In the genomic region with DNA sequence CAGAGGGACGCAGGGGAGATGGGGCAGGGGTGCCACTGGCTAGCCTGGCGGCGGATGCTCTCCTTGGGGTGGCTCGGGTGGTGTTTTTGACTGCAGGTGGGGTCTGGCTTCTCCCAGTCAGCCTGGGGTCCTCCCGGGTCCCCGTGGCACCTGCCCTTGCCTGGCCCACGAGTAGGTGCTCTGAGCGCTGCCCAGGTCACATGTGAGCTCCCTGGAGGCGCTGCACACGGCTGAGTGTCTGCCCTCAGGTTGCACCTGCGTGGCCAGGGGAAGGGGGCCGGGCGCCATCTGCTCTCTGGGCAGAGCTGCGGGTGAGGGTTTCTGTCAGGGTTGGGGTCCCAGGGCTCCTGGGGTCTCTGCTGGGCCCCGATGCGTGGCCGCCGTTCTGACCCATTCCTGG, we compare ENCODE assay signal across 21 cellular contexts. TPM values are rescaled to one million over a fixed set of nuclear protein-coding genes. Genes with fewer than 3 reads are reported as not detected.
DNase-seq lines count a peak whose midpoint lies in the region; ATAC-seq, FAIRE-seq and TF ChIP-seq lines count a peak whose summit lies in the region.
"Had no signal": no experiment of that assay in that cellular context is flagged by ENCODE, and none has a peak within 500 bp of the region (broad histone marks: within the 10 kb centered on the region; RNA-seq: fewer than 3 reads in every experiment).

No MANE protein-coding gene starts in this region.

- H4K91ac ChIP-seq in IMR-90 (ENCODE audit: insufficient read depth, low read depth, low read length): no peak overlapping the region

- POLR2A ChIA-PET in HepG2 (lab: Yijun Ruan, JAX): no interaction called here
- POLR2A ChIA-PET in IMR-90 (lab: Charles Lee; ENCODE audit: unreplicated experiment): no interaction called here

- H2BK20ac ChIP-seq in IMR-90 (ENCODE audit: low read depth, low read length): no peak overlapping the region

- no peak overlapping the region for H3K18ac ChIP-seq in IMR-90 (ENCODE audit: low read depth, low read length)

- H3K27me3 Mint-ChIP-seq in T-helper 17 cell: no peaks in the 10 kb centered on the region

- H4K20me1 ChIP-seq in HepG2 (ENCODE audit: insufficient read depth, low read length) (0 out of 2 replicates have a peak, but pooled peaks cover 4% of the 10 kb centered on the region), IMR-90 (ENCODE audit: insufficient read depth, low read length) (peaks cover 42% of the 10 kb centered on the region)

- H3K4me1 ChIP-seq in HepG2 (ENCODE audit: insufficient read depth, low read length): peaks cover 26% of the 10 kb centered on the region
- H3K4me1 ChIP-seq in right lobe of liver: peaks cover 0 to 26% (median 0%) of the 10 kb centered on the region in 4 donors
- peaks cover 42% of the 10 kb centered on the region for H3K4me1 ChIP-seq in IMR-90 (ENCODE audit: control insufficient read depth, insufficient read depth, low read length)

- H2BK120ac ChIP-seq in IMR-90 (ENCODE audit: low read depth, low read length): no peak overlapping the region

- no peak overlapping the region for H3K56ac ChIP-seq in IMR-90 (ENCODE audit: extremely low read depth, insufficient read depth, low read length)

- H3K36me3 ChIP-seq in HepG2 (replicated peaks in 1 of 2; ENCODE audit: control insufficient read depth in 1 of 2, insufficient read depth in 2 of 2, low read length in 2 of 2) (no peaks in the 10 kb centered on the region; a peak in 2 of 5 replicates), right lobe of liver (no peaks in the 10 kb centered on the region), IMR-90 (ENCODE audit: control insufficient read depth, insufficient read depth, low read length) (peaks cover 2% of the 10 kb centered on the region; the same call in 1 of the 2 replicates)
- H3K36me3 ChIP-seq: BE2C, Peyer's patch had no signal

- intact Hi-C loops in HepG2 (cut with micrococcal nuclease; ENCODE audit: unreplicated experiment) (no loop called here), right lobe of liver (cut with DNase I) (loop anchor here in 1 of 2 donors (5.0 kb wide), 1 partner anchor 204 kb away; no protein-coding TSS in a partner anchor), IMR-90 (cut with micrococcal nuclease) (loop anchor here (10.0 kb wide), 1 partner anchor 207 kb away; no protein-coding TSS in a partner anchor)

- H3K9ac ChIP-seq in HepG2 (ENCODE audit: insufficient read depth, low read depth, low read length) (no peak overlapping the region), IMR-90 (ENCODE audit: low read depth, low read length) (no peak overlapping the region)

- no peak overlapping the region for H4K5ac ChIP-seq in IMR-90 (ENCODE audit: low read depth, low read length)

- no peak overlapping the region for H3K14ac ChIP-seq in IMR-90 (replicated peaks; ENCODE audit: low read depth, low read length)

- H3K27me3 ChIP-seq in HepG2 (ENCODE audit: control insufficient read depth in 1 of 2, insufficient read depth in 2 of 2, low read length in 2 of 2) (no peaks in the 10 kb centered on the region), right lobe of liver (peaks cover 0 to 5% of the 10 kb centered on the region in 2 donors), IMR-90 (ENCODE audit: control insufficient read depth, insufficient read depth, low read length) (no peaks in the 10 kb centered on the region)
- H3K27me3 ChIP-seq: BE2C, SJSA1 had no signal

- H3K79me2 ChIP-seq in HepG2 (ENCODE audit: insufficient read depth, low read length): peaks cover 2% of the 10 kb centered on the region

- no peak overlapping the region for H3K27ac Mint-ChIP-seq in T-helper 17 cell
- H3K27ac Mint-ChIP-seq: CD4-positive, CD25-positive, alpha-beta regulatory T cell had no signal

- H3K4me3 Mint-ChIP-seq in T-helper 17 cell: peak overlapping the region; percentile 84

- peaks cover 12% of the 10 kb centered on the region for H3K4me1 Mint-ChIP-seq in T-helper 17 cell

- in situ Hi-C loops in HepG2 (cut with HindIII; ENCODE audit: extremely low pct_ligation_motif_present, low pct_unique_long_range_greater_than_20kb): no loop called here
- in situ Hi-C loops in IMR-90 (cut with MboI; ENCODE audit: low sequenced_read_pairs): no loop called here

- peak overlapping the region; percentile 79 for H2AK9ac ChIP-seq in IMR-90 (replicated peaks; ENCODE audit: low read depth, low read length, poor library complexity)

- H3K4me2 ChIP-seq in HepG2 (ENCODE audit: low read depth, low read length) (no peak overlapping the region), IMR-90 (ENCODE audit: low read depth, low read length) (no peak overlapping the region)

- CTCF ChIA-PET in HepG2 (lab: Yijun Ruan, JAX; ENCODE audit: low intra/inter-chr PET ratio, low total read pairs) (interaction anchor here (2.1 kb wide), 1 partner anchor 203 kb away, joined by 8 read pairs; no protein-coding TSS in a partner anchor), IMR-90 (lab: Yijun Ruan, JAX) (no interaction called here)

- H3K23ac ChIP-seq in IMR-90 (ENCODE audit: low read depth, low read length): no peak overlapping the region

- dilution Hi-C loops in IMR-90 (cut with HindIII; ENCODE audit: low sequenced_read_pairs, unreplicated experiment): no loop called here

- H3K27ac ChIP-seq in HepG2 (ENCODE audit: extremely low read length, insufficient read depth, low read length) (no peak overlapping the region), right lobe of liver (no peak overlapping the region), IMR-90 (ENCODE audit: insufficient read depth, low read length) (no peak overlapping the region)
- H3K27ac ChIP-seq: HL-60, SJSA1 had no signal

- no peak for TF ChIP-seq EP300 in HepG2 (IDR thresholded peaks at IDR 0.05; ENCODE audit: low read depth in 2 of 2, low read length in 2 of 2)
- TF ChIP-seq EP300 in HepG2 (CRISPR knock-in tag; IDR thresholded peaks at IDR 0.05; ENCODE audit: borderline replicate concordance): no peak

- peaks cover 11% of the 10 kb centered on the region; the same call in 1 of the 2 replicates for H3K9me1 ChIP-seq in IMR-90 (ENCODE audit: insufficient read depth, low read length)

- no peak for TF ChIP-seq RAD21 in HepG2 (CRISPR knock-in tag; IDR thresholded peaks at IDR 0.05)
- no peak for TF ChIP-seq RAD21 in IMR-90 (IDR thresholded peaks at IDR 0.05; ENCODE audit: low read length)

- DNase-seq in HepG2 (ENCODE audit: low spot score) (no peak), right lobe of liver (no peak), IMR-90 (no peak), T-helper 17 cell (no peak), GM20000 (ENCODE audit: low spot score) (no peak), NCI-H524 treated with DMSO at 0.1 percent for 48 hours (lab: John Stamatoyannopoulos, UW) (no peak), NCI-H128 (lab: John Stamatoyannopoulos, UW; ENCODE audit: unreplicated experiment) (no peak)
- no peak for DNase-seq in activated CD8-positive, alpha-beta memory T cell treated with anti-CD3 and anti-CD28 coated beads for 24 hours
- DNase-seq: GDM1, NCI-H1436 treated with DMSO at 0.1 percent for 48 hours, NCI-H187 treated with DMSO at 0.1 percent for 48 hours, NCI-H524 had no signal

- H3K4ac ChIP-seq in IMR-90 (ENCODE audit: low read depth, low read length): no peak overlapping the region

- no peak overlapping the region for H3K4me3 ChIP-seq in HepG2 (replicated peaks in 1 of 3; ENCODE audit: insufficient read depth in 1 of 3, low read depth in 2 of 3, low read length in 3 of 3)
- H3K4me3 ChIP-seq in right lobe of liver: no peak overlapping the region
- H3K4me3 ChIP-seq in IMR-90 (ENCODE audit: insufficient read depth, low read depth, low read length): no peak overlapping the region
- H3K4me3 ChIP-seq: GM12878, SJSA1 had no signal

- H3K9me3 ChIP-seq in HepG2 (ENCODE audit: low read length): no peaks in the 10 kb centered on the region
- no peaks in the 10 kb centered on the region for H3K9me3 ChIP-seq in right lobe of liver
- H3K9me3 ChIP-seq in IMR-90 (ENCODE audit: control insufficient read depth, insufficient read depth, low read length): no peaks in the 10 kb centered on the region
- no peaks in the 10 kb centered on the region for H3K9me3 ChIP-seq in T-helper 17 cell (ENCODE audit: control insufficient read depth, low read length, poor library complexity, severe bottlenecking)
- H3K9me3 ChIP-seq: BE2C, Peyer's patch, SJSA1 had no signal

- TF ChIP-seq POLR2A in HepG2 (IDR thresholded peaks at IDR 0.05; ENCODE audit: insufficient read depth in 1 of 2, low read depth in 2 of 2, low read length in 2 of 2): no peak
- TF ChIP-seq POLR2A in right lobe of liver (IDR thresholded peaks at IDR 0.05): no peak
- no peak for TF ChIP-seq POLR2A in IMR-90 (IDR thresholded peaks at IDR 0.05; ENCODE audit: low read depth, low read length)

- 100% methylated on average over 1 of the region's 18 CpGs for WGBS in HepG2 (ENCODE audit: low lambda C conversion rate)
- no CpG with 5 or more reads among the region's 18 CpGs for WGBS in right lobe of liver (ENCODE audit: insufficient coverage, low coverage, low lambda C conversion rate, missing lambda C conversion rate)
- WGBS in IMR-90 (ENCODE audit: extremely low coverage in 2 of 2, insufficient read length in 1 of 2), 2 experiments: 100% methylated on average over 3 of the region's 18 CpGs; no CpG with 5 or more reads in 1 of the 2 experiments

- no peak for TF ChIP-seq CTCF in HepG2 (CRISPR knock-in tag; IDR thresholded peaks at IDR 0.05)
- no peak for TF ChIP-seq CTCF in right lobe of liver (IDR thresholded peaks at IDR 0.05)
- TF ChIP-seq CTCF in IMR-90 (conservative IDR thresholded peaks at IDR 0.05; ENCODE audit: low read depth, low read length): no peak
- TF ChIP-seq CTCF in GM20000 (IDR thresholded peaks at IDR 0.05; ENCODE audit: extremely low read depth, missing control alignments): no peak

- no peak overlapping the region for H2BK15ac ChIP-seq in IMR-90 (ENCODE audit: low read depth, low read length)

- H2AFZ ChIP-seq in HepG2 (ENCODE audit: low read length) (no peak overlapping the region), IMR-90 (replicated peaks; ENCODE audit: low read length, poor library complexity) (no peak overlapping the region)

- BruUV-seq in HepG2 (replicated peaks; lab: Mats Ljungman, UMichigan) (no TSS peak), IMR-90 (replicated peaks; lab: Mats Ljungman, UMichigan) (no TSS peak)

- peaks cover 23 to 82% of the 10 kb centered on the region in 2 experiments for H3K79me1 ChIP-seq in IMR-90 (ENCODE audit: low read depth in 1 of 2, low read length in 2 of 2)

- H4K8ac ChIP-seq in IMR-90 (ENCODE audit: low read depth in 2 of 2, low read length in 2 of 2): no peak overlapping the region

- no peak for ATAC-seq in HepG2
- ATAC-seq in right lobe of liver: no peak
- no peak for ATAC-seq in IMR-90 (ENCODE audit: low read depth)
- ATAC-seq in T-helper 17 cell: no peak
- ATAC-seq: Right ventricle myocardium inferior had no signal

- no peak overlapping the region for H2AK5ac ChIP-seq in IMR-90 (ENCODE audit: low read depth, low read length)

- no peak overlapping the region for H2BK5ac ChIP-seq in IMR-90 (ENCODE audit: low read depth, low read length, poor library complexity, severe bottlenecking)

- FAIRE-seq in HepG2 (lab: Jason Lieb, UNC): no peak
- FAIRE-seq: D721Med, GM12878 had no signal

- H3K36me3 Mint-ChIP-seq in T-helper 17 cell (ENCODE audit: low read depth): no peaks in the 10 kb centered on the region
- H3K36me3 Mint-ChIP-seq: CD4-positive, CD25-positive, alpha-beta regulatory T cell had no signal

RNA-seq across cellular contexts. Expression of gene TSPAN4, which starts 5.2 kb away (rescaled TPM):
- total RNA-seq in HepG2 (2016; rRNA removed; fragmentation: Illumina TruSeq; extraction: Trizol) (13.2 and 31.7 TPM in 2 replicates), right lobe of liver (10 to 100 TPM; 14.9 to 80.6 (median 30.5) TPM), IMR-90 (2012; rRNA removed) (143 and 161 TPM in 2 replicates), T-helper 17 cell (1 to 10 TPM; 2.1 to 3.0 TPM)
- total RNA-seq in HepG2 (2016; cell fraction: cytosol; rRNA removed; fragmentation: Illumina TruSeq; extraction: Trizol; ENCODE audit: low read depth): 8.9 and 10.0 TPM in 2 replicates
- 12.0 and 31.8 TPM in 2 replicates for total RNA-seq in HepG2 (2016; cell fraction: insoluble cytoplasmic fraction; rRNA removed; fragmentation: Illumina TruSeq; extraction: Trizol)
- 11.0 and 13.5 TPM in 2 replicates for total RNA-seq in HepG2 (2016; cell fraction: membrane; rRNA removed; fragmentation: Illumina TruSeq; extraction: Trizol)
- total RNA-seq in HepG2 (2016; cell fraction: nucleus; rRNA removed; fragmentation: Illumina TruSeq; extraction: Trizol): 26.1 and 32.6 TPM in 2 replicates
- polyA plus RNA-seq in HepG2 (2011; rRNA removed) (68.3 and 88.5 TPM in 2 replicates), IMR-90 (2012; rRNA removed) (293 and 327 TPM in 2 replicates)
- 60.2 and 113 TPM in 2 replicates for polyA plus RNA-seq in HepG2 (2011; cell fraction: cytosol; rRNA removed)
- 232 and 327 TPM in 2 replicates for polyA plus RNA-seq in HepG2 (2011; cell fraction: nucleus; rRNA removed)
- polyA plus RNA-seq in HepG2 (2012): 22.7 and 28.5 TPM in 2 replicates
- 10.4 TPM in 2 replicates for polyA plus RNA-seq in HepG2 (2016; cell fraction: cytosol; fragmentation: Illumina TruSeq; extraction: Trizol; ENCODE audit: low read depth)
- 11.8 and 12.7 TPM in 2 replicates for polyA plus RNA-seq in HepG2 (2016; cell fraction: insoluble cytoplasmic fraction; fragmentation: Illumina TruSeq; extraction: Trizol; ENCODE audit: low read depth)
- polyA plus RNA-seq in HepG2 (2016; cell fraction: membrane; fragmentation: Illumina TruSeq; extraction: Trizol; ENCODE audit: low read depth): 8.5 and 12.0 TPM in 2 replicates
- polyA plus RNA-seq in HepG2 (2016; cell fraction: nucleus; fragmentation: Illumina TruSeq; extraction: Trizol; ENCODE audit: insufficient read depth, low read depth): 59.4 and 62.8 TPM in 2 replicates
- polyA minus RNA-seq in HepG2 (2011; rRNA and poly(A)+ RNA removed; ENCODE audit: low replicate concordance): 59.6 and 124 TPM in 2 replicates
- polyA minus RNA-seq in HepG2 (2011; cell fraction: cytosol; rRNA and poly(A)+ RNA removed): 24.9 and 25.9 TPM in 2 replicates
- polyA minus RNA-seq in HepG2 (2011; cell fraction: nucleus; rRNA and poly(A)+ RNA removed): 16.4 and 16.9 TPM in 2 replicates
- 286 and 483 TPM in 2 replicates for polyA plus RNA-seq in IMR-90 (2012; cell fraction: cytosol; rRNA removed)
- polyA plus RNA-seq in IMR-90 (2012; cell fraction: nucleus; rRNA removed; ENCODE audit: low replicate concordance): 295 and 963 TPM in 2 replicates

RNA-seq across cellular contexts. Expression of gene POLR2L, which starts 5.5 kb away (rescaled TPM):
- total RNA-seq in HepG2 (2016; rRNA removed; fragmentation: Illumina TruSeq; extraction: Trizol) (114 and 146 TPM in 2 replicates), right lobe of liver (10 to 100 TPM; 34.5 to 88.1 (median 72.9) TPM), IMR-90 (2012; rRNA removed) (44.4 and 123 TPM in 2 replicates), T-helper 17 cell (10 to 100 TPM; 38.5 to 40.5 TPM)
- 37.0 and 48.5 TPM in 2 replicates for total RNA-seq in HepG2 (2016; cell fraction: cytosol; rRNA removed; fragmentation: Illumina TruSeq; extraction: Trizol; ENCODE audit: low read depth)
- total RNA-seq in HepG2 (2016; cell fraction: insoluble cytoplasmic fraction; rRNA removed; fragmentation: Illumina TruSeq; extraction: Trizol): 113 and 136 TPM in 2 replicates
- total RNA-seq in HepG2 (2016; cell fraction: membrane; rRNA removed; fragmentation: Illumina TruSeq; extraction: Trizol): 68.6 and 79.8 TPM in 2 replicates
- 34.9 and 39.5 TPM in 2 replicates for total RNA-seq in HepG2 (2016; cell fraction: nucleus; rRNA removed; fragmentation: Illumina TruSeq; extraction: Trizol)
- polyA plus RNA-seq in HepG2 (2011; rRNA removed) (104 and 115 TPM in 2 replicates), IMR-90 (2012; rRNA removed) (416 and 907 TPM in 2 replicates)
- polyA plus RNA-seq in HepG2 (2011; cell fraction: cytosol; rRNA removed): 35.1 and 78.0 TPM in 2 replicates
- 44.7 and 47.4 TPM in 2 replicates for polyA plus RNA-seq in HepG2 (2011; cell fraction: nucleus; rRNA removed)
- polyA plus RNA-seq in HepG2 (2012): 57.4 and 93.8 TPM in 2 replicates
- 58.6 and 89.5 TPM in 2 replicates for polyA plus RNA-seq in HepG2 (2016; cell fraction: cytosol; fragmentation: Illumina TruSeq; extraction: Trizol; ENCODE audit: low read depth)
- 221 and 225 TPM in 2 replicates for polyA plus RNA-seq in HepG2 (2016; cell fraction: insoluble cytoplasmic fraction; fragmentation: Illumina TruSeq; extraction: Trizol; ENCODE audit: low read depth)
- 90.2 and 102 TPM in 2 replicates for polyA plus RNA-seq in HepG2 (2016; cell fraction: membrane; fragmentation: Illumina TruSeq; extraction: Trizol; ENCODE audit: low read depth)
- polyA plus RNA-seq in HepG2 (2016; cell fraction: nucleus; fragmentation: Illumina TruSeq; extraction: Trizol; ENCODE audit: insufficient read depth, low read depth): 84.0 and 90.2 TPM in 2 replicates
- polyA minus RNA-seq in HepG2 (2011; rRNA and poly(A)+ RNA removed; ENCODE audit: low replicate concordance): 129 and 143 TPM in 2 replicates
- 35.6 and 37.0 TPM in 2 replicates for polyA minus RNA-seq in HepG2 (2011; cell fraction: cytosol; rRNA and poly(A)+ RNA removed)
- polyA minus RNA-seq in HepG2 (2011; cell fraction: nucleus; rRNA and poly(A)+ RNA removed): 27.3 and 33.1 TPM in 2 replicates
- polyA plus RNA-seq in IMR-90 (2012; cell fraction: cytosol; rRNA removed): 193 and 430 TPM in 2 replicates
- polyA plus RNA-seq in IMR-90 (2012; cell fraction: nucleus; rRNA removed; ENCODE audit: low replicate concordance): 27.7 and 112 TPM in 2 replicates

RNA-seq across cellular contexts. Expression of gene CD151, which starts 15.1 kb away (rescaled TPM):
- 54.0 and 125 TPM in 2 replicates for total RNA-seq in HepG2 (2016; rRNA removed; fragmentation: Illumina TruSeq; extraction: Trizol)
- 31.5 and 37.4 TPM in 2 replicates for total RNA-seq in HepG2 (2016; cell fraction: cytosol; rRNA removed; fragmentation: Illumina TruSeq; extraction: Trizol; ENCODE audit: low read depth)
- 60.0 and 126 TPM in 2 replicates for total RNA-seq in HepG2 (2016; cell fraction: insoluble cytoplasmic fraction; rRNA removed; fragmentation: Illumina TruSeq; extraction: Trizol)
- total RNA-seq in HepG2 (2016; cell fraction: membrane; rRNA removed; fragmentation: Illumina TruSeq; extraction: Trizol): 34.7 and 43.1 TPM in 2 replicates
- 93.4 and 110 TPM in 2 replicates for total RNA-seq in HepG2 (2016; cell fraction: nucleus; rRNA removed; fragmentation: Illumina TruSeq; extraction: Trizol)
- 197 and 287 TPM in 2 replicates for polyA plus RNA-seq in HepG2 (2011; rRNA removed)
- 200 and 252 TPM in 2 replicates for polyA plus RNA-seq in HepG2 (2011; cell fraction: cytosol; rRNA removed)
- 375 and 396 TPM in 2 replicates for polyA plus RNA-seq in HepG2 (2011; cell fraction: nucleus; rRNA removed)
- 93.8 and 141 TPM in 2 replicates for polyA plus RNA-seq in HepG2 (2012)
- 36.4 and 45.9 TPM in 2 replicates for polyA plus RNA-seq in HepG2 (2016; cell fraction: cytosol; fragmentation: Illumina TruSeq; extraction: Trizol; ENCODE audit: low read depth)
- 54.8 and 63.7 TPM in 2 replicates for polyA plus RNA-seq in HepG2 (2016; cell fraction: insoluble cytoplasmic fraction; fragmentation: Illumina TruSeq; extraction: Trizol; ENCODE audit: low read depth)
- polyA plus RNA-seq in HepG2 (2016; cell fraction: membrane; fragmentation: Illumina TruSeq; extraction: Trizol; ENCODE audit: low read depth): 41.9 and 45.5 TPM in 2 replicates
- polyA plus RNA-seq in HepG2 (2016; cell fraction: nucleus; fragmentation: Illumina TruSeq; extraction: Trizol; ENCODE audit: insufficient read depth, low read depth): 208 and 218 TPM in 2 replicates
- 312 and 492 TPM in 2 replicates for polyA minus RNA-seq in HepG2 (2011; rRNA and poly(A)+ RNA removed; ENCODE audit: low replicate concordance)
- polyA minus RNA-seq in HepG2 (2011; cell fraction: cytosol; rRNA and poly(A)+ RNA removed): 90.0 and 90.8 TPM in 2 replicates
- polyA minus RNA-seq in HepG2 (2011; cell fraction: nucleus; rRNA and poly(A)+ RNA removed): 60.9 and 80.8 TPM in 2 replicates
- total RNA-seq in right lobe of liver: 100 to 1,000 TPM in 5 of 6 experiments, 10 to 100 TPM in 1; 70.8 to 156 (median 135) TPM
- 789 and 1,150 TPM in 2 replicates for total RNA-seq in IMR-90 (2012; rRNA removed)
- 1,267 and 1,435 TPM in 2 replicates for polyA plus RNA-seq in IMR-90 (2012; rRNA removed)
- 933 and 2,823 TPM in 2 replicates for polyA plus RNA-seq in IMR-90 (2012; cell fraction: cytosol; rRNA removed)
- 859 and 2,218 TPM in 2 replicates for polyA plus RNA-seq in IMR-90 (2012; cell fraction: nucleus; rRNA removed; ENCODE audit: low replicate concordance)
- 10 to 100 TPM; 54.9 to 67.3 TPM for total RNA-seq in T-helper 17 cell

RNA-seq across cellular contexts. Expression of gene CRACR2B, which starts 20.2 kb away (rescaled TPM):
- 8.9 and 14.9 TPM in 2 replicates for total RNA-seq in HepG2 (2016; rRNA removed; fragmentation: Illumina TruSeq; extraction: Trizol)
- total RNA-seq in HepG2 (2016; cell fraction: cytosol; rRNA removed; fragmentation: Illumina TruSeq; extraction: Trizol; ENCODE audit: low read depth): 5.5 and 5.9 TPM in 2 replicates
- total RNA-seq in HepG2 (2016; cell fraction: insoluble cytoplasmic fraction; rRNA removed; fragmentation: Illumina TruSeq; extraction: Trizol): 8.5 and 12.6 TPM in 2 replicates
- 6.6 and 10.0 TPM in 2 replicates for total RNA-seq in HepG2 (2016; cell fraction: membrane; rRNA removed; fragmentation: Illumina TruSeq; extraction: Trizol)
- 10.8 and 16.7 TPM in 2 replicates for total RNA-seq in HepG2 (2016; cell fraction: nucleus; rRNA removed; fragmentation: Illumina TruSeq; extraction: Trizol)
- polyA plus RNA-seq in HepG2 (2011; rRNA removed): 21.0 and 27.7 TPM in 2 replicates
- polyA plus RNA-seq in HepG2 (2011; cell fraction: cytosol; rRNA removed): 9.8 and 16.5 TPM in 2 replicates
- 278 and 343 TPM in 2 replicates for polyA plus RNA-seq in HepG2 (2011; cell fraction: nucleus; rRNA removed)
- polyA plus RNA-seq in HepG2 (2012): 10.5 and 14.8 TPM in 2 replicates
- polyA plus RNA-seq in HepG2 (2016; cell fraction: cytosol; fragmentation: Illumina TruSeq; extraction: Trizol; ENCODE audit: low read depth): 8.3 and 10.9 TPM in 2 replicates
- 14.8 and 17.4 TPM in 2 replicates for polyA plus RNA-seq in HepG2 (2016; cell fraction: insoluble cytoplasmic fraction; fragmentation: Illumina TruSeq; extraction: Trizol; ENCODE audit: low read depth)
- 11.2 and 14.5 TPM in 2 replicates for polyA plus RNA-seq in HepG2 (2016; cell fraction: membrane; fragmentation: Illumina TruSeq; extraction: Trizol; ENCODE audit: low read depth)
- 48.6 and 55.2 TPM in 2 replicates for polyA plus RNA-seq in HepG2 (2016; cell fraction: nucleus; fragmentation: Illumina TruSeq; extraction: Trizol; ENCODE audit: insufficient read depth, low read depth)
- polyA minus RNA-seq in HepG2 (2011; rRNA and poly(A)+ RNA removed; ENCODE audit: low replicate concordance): 3.4 and 13.9 TPM in 2 replicates
- 7.5 and 8.4 TPM in 2 replicates for polyA minus RNA-seq in HepG2 (2011; cell fraction: cytosol; rRNA and poly(A)+ RNA removed)
- 22.7 and 23.2 TPM in 2 replicates for polyA minus RNA-seq in HepG2 (2011; cell fraction: nucleus; rRNA and poly(A)+ RNA removed)
- total RNA-seq in right lobe of liver: 1 to 10 TPM; 2.2 to 4.0 (median 3.1) TPM
- total RNA-seq in IMR-90 (2012; rRNA removed): 0.28 and 0.54 TPM in 2 replicates
- polyA plus RNA-seq in IMR-90 (2012; rRNA removed): 2.5 and 3.2 TPM in 2 replicates
- polyA plus RNA-seq in IMR-90 (2012; cell fraction: cytosol; rRNA removed): 3.2 and 3.5 TPM in 2 replicates
- polyA plus RNA-seq in IMR-90 (2012; cell fraction: nucleus; rRNA removed; ENCODE audit: low replicate concordance): 8.0 and 18.2 TPM in 2 replicates
- total RNA-seq in T-helper 17 cell: 1 to 10 TPM in 1 of 2 donors, under 1 TPM in 1; 0.47 to 1.0 TPM
- total RNA-seq: H4, SJSA1 had no signal

RNA-seq across cellular contexts. Expression of gene PNPLA2, which starts 29.2 kb away (rescaled TPM):
- total RNA-seq in HepG2 (2016; rRNA removed; fragmentation: Illumina TruSeq; extraction: Trizol) (4.8 and 10.5 TPM in 2 replicates), right lobe of liver (10 to 100 TPM; 33.2 to 97.1 (median 69.6) TPM), IMR-90 (2012; rRNA removed) (7.0 and 7.2 TPM in 2 replicates), T-helper 17 cell (100 to 1,000 TPM; 178 to 182 TPM)
- 3.8 and 4.1 TPM in 2 replicates for total RNA-seq in HepG2 (2016; cell fraction: cytosol; rRNA removed; fragmentation: Illumina TruSeq; extraction: Trizol; ENCODE audit: low read depth)
- total RNA-seq in HepG2 (2016; cell fraction: insoluble cytoplasmic fraction; rRNA removed; fragmentation: Illumina TruSeq; extraction: Trizol): 4.0 and 11.4 TPM in 2 replicates
- 4.4 and 5.4 TPM in 2 replicates for total RNA-seq in HepG2 (2016; cell fraction: membrane; rRNA removed; fragmentation: Illumina TruSeq; extraction: Trizol)
- total RNA-seq in HepG2 (2016; cell fraction: nucleus; rRNA removed; fragmentation: Illumina TruSeq; extraction: Trizol): 17.2 and 23.5 TPM in 2 replicates
- polyA plus RNA-seq in HepG2 (2011; rRNA removed) (43.2 and 58.1 TPM in 2 replicates), IMR-90 (2012; rRNA removed) (94.3 and 109 TPM in 2 replicates)
- polyA plus RNA-seq in HepG2 (2011; cell fraction: cytosol; rRNA removed): 7.3 and 12.8 TPM in 2 replicates
- 830 and 954 TPM in 2 replicates for polyA plus RNA-seq in HepG2 (2011; cell fraction: nucleus; rRNA removed)
- 70.1 and 82.8 TPM in 2 replicates for polyA plus RNA-seq in HepG2 (2012)
- polyA plus RNA-seq in HepG2 (2016; cell fraction: cytosol; fragmentation: Illumina TruSeq; extraction: Trizol; ENCODE audit: low read depth): 4.8 and 6.6 TPM in 2 replicates
- 14.6 and 20.2 TPM in 2 replicates for polyA plus RNA-seq in HepG2 (2016; cell fraction: insoluble cytoplasmic fraction; fragmentation: Illumina TruSeq; extraction: Trizol; ENCODE audit: low read depth)
- polyA plus RNA-seq in HepG2 (2016; cell fraction: membrane; fragmentation: Illumina TruSeq; extraction: Trizol; ENCODE audit: low read depth): 7.5 and 10.2 TPM in 2 replicates
- 77.9 and 79.1 TPM in 2 replicates for polyA plus RNA-seq in HepG2 (2016; cell fraction: nucleus; fragmentation: Illumina TruSeq; extraction: Trizol; ENCODE audit: insufficient read depth, low read depth)
- 60.4 and 150 TPM in 2 replicates for polyA minus RNA-seq in HepG2 (2011; rRNA and poly(A)+ RNA removed; ENCODE audit: low replicate concordance)
- polyA minus RNA-seq in HepG2 (2011; cell fraction: cytosol; rRNA and poly(A)+ RNA removed): 24.0 and 31.5 TPM in 2 replicates
- 135 and 151 TPM in 2 replicates for polyA minus RNA-seq in HepG2 (2011; cell fraction: nucleus; rRNA and poly(A)+ RNA removed)
- 84.2 and 129 TPM in 2 replicates for polyA plus RNA-seq in IMR-90 (2012; cell fraction: cytosol; rRNA removed)
- 289 and 727 TPM in 2 replicates for polyA plus RNA-seq in IMR-90 (2012; cell fraction: nucleus; rRNA removed; ENCODE audit: low replicate concordance)
